In genomic region chr12:45327823-45328383, GRCh38 we compare ENCODE assay signal across 23 cellular contexts.
A peak's percentile ranks its signal among the peaks of the same experiment; 100 is the strongest.
DNase-seq lines count a peak whose midpoint lies in the region; ATAC-seq and TF ChIP-seq lines count a peak whose summit lies in the region.
"Had no signal": no experiment of that assay in that cellular context is flagged by ENCODE, and none has a peak within 500 bp of the region (broad histone marks: within the 10 kb centered on the region; RNA-seq: fewer than 3 reads in every experiment).

No MANE protein-coding gene starts in this region.

- no peaks in the 10 kb centered on the region for H3K27me3 ChIP-seq in SK-N-SH (ENCODE audit: insufficient read depth)
- H3K27me3 ChIP-seq in naive thymus-derived CD4-positive, alpha-beta T cell (ENCODE audit: control insufficient read depth in 2 of 2, insufficient read depth in 2 of 2, low read length in 2 of 2) = no peaks in the 10 kb centered on the region
- H3K27me3 ChIP-seq: neural progenitor cell, SJCRH30, testis had no signal

- H3K4me3 ChIP-seq in SK-N-SH (ENCODE audit: low read depth in 2 of 2, low read length in 1 of 2) = no peak overlapping the region
- no peak overlapping the region for H3K4me3 ChIP-seq in naive thymus-derived CD4-positive, alpha-beta T cell (ENCODE audit: low read length)
- H3K4me3 ChIP-seq: K562, neural progenitor cell, SJCRH30, testis had no signal

- DNase-seq in SK-N-SH = no peak
- DNase-seq in amniotic epithelial cell (ENCODE audit: low read depth) = peak; percentile 42
- peak; percentile 87 for DNase-seq in islet precursor cell
- no peak for DNase-seq in naive thymus-derived CD4-positive, alpha-beta T cell
- no peak for DNase-seq in cortex of kidney (lab: John Stamatoyannopoulos, UW)
- no peak for DNase-seq in NCI-H187 treated with DMSO at 0.1 percent for 48 hours (lab: John Stamatoyannopoulos, UW)
- DNase-seq: activated CD4-positive, CD25-positive, alpha-beta regulatory T cell; activated T-cell treated with anti-CD3 and anti-CD28 coated beads, Interleukin-2, amount 50 U/mL, for 72 hours; H9; head of caudate nucleus; midbrain; NCI-H1092; NCI-H524 treated with DMSO at 0.1 percent for 48 hours; retina; SJCRH30; testis had no signal

- peaks cover 15% of the 10 kb centered on the region; the same call in 1 of the 2 replicates for H3K79me2 ChIP-seq in SK-N-SH (ENCODE audit: insufficient read depth)

- H3K27me3 Mint-ChIP-seq in naive thymus-derived CD4-positive, alpha-beta T cell = no peaks in the 10 kb centered on the region
- H3K27me3 Mint-ChIP-seq: activated naive CD8-positive, alpha-beta T cell had no signal

- H3K4me2 ChIP-seq in SK-N-SH = no peak overlapping the region
- H3K4me2 ChIP-seq: neural progenitor cell had no signal

- H3K36me3 ChIP-seq in SK-N-SH (replicated peaks in 1 of 2; ENCODE audit: control insufficient read depth in 1 of 2, insufficient read depth in 2 of 2, low read length in 1 of 2) = peaks cover 8 to 21% of the 10 kb centered on the region in 2 experiments
- H3K36me3 ChIP-seq in naive thymus-derived CD4-positive, alpha-beta T cell (ENCODE audit: control insufficient read depth in 2 of 3, insufficient read depth in 3 of 3, low read length in 3 of 3) = peaks cover 0 to 4% (median 0%) of the 10 kb centered on the region in 3 experiments
- H3K36me3 ChIP-seq: neural progenitor cell, SJCRH30 had no signal

- H3K9me3 Mint-ChIP-seq in naive thymus-derived CD4-positive, alpha-beta T cell = no peaks in the 10 kb centered on the region
- H3K9me3 Mint-ChIP-seq: activated T-cell treated with anti-CD3 and anti-CD28 coated beads, Interleukin-2, amount 50 U/mL, for 72 hours; H9; neural progenitor cell; stimulated activated effector memory CD8-positive, alpha-beta T cell treated with anti-CD3 and anti-CD28 coated beads, Interleukin-12 subunit alpha, Interleukin-12 subunit beta, amount 100 ng/mL, for 72 hours had no signal

- H3K27ac ChIP-seq in SK-N-SH (ENCODE audit: low read depth in 2 of 2, low read length in 1 of 2) = no peak overlapping the region; a peak in 1 of 4 replicates
- no peak overlapping the region for H3K27ac ChIP-seq in naive thymus-derived CD4-positive, alpha-beta T cell (ENCODE audit: low read depth, low read length)
- H3K27ac ChIP-seq: HL-60, neural progenitor cell, SJCRH30, testis had no signal

- intact Hi-C loops in naive thymus-derived CD4-positive, alpha-beta T cell (cut with micrococcal nuclease) = no loop called here

- H3K9ac ChIP-seq in SK-N-SH = no peak overlapping the region
- H3K9ac ChIP-seq: neural progenitor cell had no signal

- H3K4me1 Mint-ChIP-seq in naive thymus-derived CD4-positive, alpha-beta T cell = peaks cover 0 to 16% (median 8%) of the 10 kb centered on the region in 7 donors
- H3K4me1 Mint-ChIP-seq: neural progenitor cell had no signal

- 93% methylated on average over 2 of the region's 2 CpGs for WGBS in SK-N-SH (ENCODE audit: low lambda C conversion rate)

- CTCF ChIA-PET in SK-N-SH (lab: Yijun Ruan, JAX) = interaction anchor here (0.9 to 2.1 kb wide), 3 partner anchors 8 to 59 kb away, joined by 3 to 9 read pairs (median 5); no protein-coding TSS in a partner anchor
- CTCF ChIA-PET in naive thymus-derived CD4-positive, alpha-beta T cell (lab: Charles Lee) = no interaction called here

- no peak overlapping the region for H2AFZ ChIP-seq in SK-N-SH (ENCODE audit: low read depth)
- H2AFZ ChIP-seq: neural progenitor cell had no signal

- H3K36me3 Mint-ChIP-seq in naive thymus-derived CD4-positive, alpha-beta T cell = peaks cover 0 to 27% (median 13%) of the 10 kb centered on the region in 5 donors

- peaks cover 0 to 3% of the 10 kb centered on the region in 2 experiments; a peak in 2 of 4 replicates for H3K4me1 ChIP-seq in SK-N-SH (ENCODE audit: control insufficient read depth in 1 of 2, insufficient read depth in 2 of 2, low read depth in 1 of 2, low read length in 1 of 2)
- H3K4me1 ChIP-seq in naive thymus-derived CD4-positive, alpha-beta T cell (ENCODE audit: control insufficient read depth in 2 of 2, insufficient read depth in 2 of 2, low read length in 2 of 2) = no peaks in the 10 kb centered on the region
- H3K4me1 ChIP-seq: neural progenitor cell had no signal

- POLR2A ChIA-PET in SK-N-SH (lab: Yijun Ruan, JAX) = interaction anchor here (1.1 kb wide), 1 partner anchor 9 kb away, joined by 3 read pairs; no protein-coding TSS in a partner anchor
- POLR2A ChIA-PET in naive thymus-derived CD4-positive, alpha-beta T cell (lab: Charles Lee) = no interaction called here

- H3K9me2 ChIP-seq in SK-N-SH = no peaks in the 10 kb centered on the region

- H3K27ac Mint-ChIP-seq in naive thymus-derived CD4-positive, alpha-beta T cell = no peak overlapping the region
- H3K27ac Mint-ChIP-seq: activated naive CD8-positive, alpha-beta T cell; activated T-cell treated with anti-CD3 and anti-CD28 coated beads, Interleukin-2, amount 50 U/mL, for 72 hours; H9; neural progenitor cell; stimulated activated effector memory CD8-positive, alpha-beta T cell treated with anti-CD3 and anti-CD28 coated beads, Interleukin-12 subunit alpha, Interleukin-12 subunit beta, amount 100 ng/mL, for 72 hours had no signal

- peaks cover 4% of the 10 kb centered on the region for H3F3A ChIP-seq in SK-N-SH (replicated peaks; ENCODE audit: insufficient read depth)

- H3K4me3 Mint-ChIP-seq in naive thymus-derived CD4-positive, alpha-beta T cell = no peak overlapping the region
- H3K4me3 Mint-ChIP-seq: activated naive CD8-positive, alpha-beta T cell; activated T-cell treated with anti-CD3 and anti-CD28 coated beads, Interleukin-2, amount 50 U/mL, for 72 hours; H9; neural progenitor cell; stimulated activated effector memory CD8-positive, alpha-beta T cell treated with anti-CD3 and anti-CD28 coated beads, Interleukin-12 subunit alpha, Interleukin-12 subunit beta, amount 100 ng/mL, for 72 hours had no signal

- no peak for TF ChIP-seq RAD21 in SK-N-SH (IDR thresholded peaks at IDR 0.05; ENCODE audit: low read length)

- TF ChIP-seq EP300 in SK-N-SH (IDR thresholded peaks at IDR 0.05; ENCODE audit: borderline replicate concordance in 1 of 2, low read depth in 1 of 2, low read length in 1 of 2) = no peak

- TF ChIP-seq CTCF in SK-N-SH (IDR thresholded peaks at IDR 0.05) = no peak

- peak; percentile 49 for ATAC-seq in SK-N-SH treated with all-trans-retinoic acid at 6 μM for 48 hours
- ATAC-seq in HG02610 (IDR thresholded peaks at IDR 0.05; ENCODE audit: unreplicated experiment) = no peak
- ATAC-seq in naive thymus-derived CD4-positive, alpha-beta T cell = no peak
- ATAC-seq: activated T-cell treated with anti-CD3 and anti-CD28 coated beads, Interleukin-2, amount 50 U/mL, for 72 hours; K562; stimulated activated effector memory CD8-positive, alpha-beta T cell treated with anti-CD3 and anti-CD28 coated beads, Interleukin-12 subunit alpha, Interleukin-12 subunit beta, amount 100 ng/mL, for 72 hours had no signal

- no peaks in the 10 kb centered on the region for H4K20me1 ChIP-seq in SK-N-SH (ENCODE audit: insufficient read depth)

- H3K9me3 ChIP-seq in SK-N-SH = no peaks in the 10 kb centered on the region
- no peaks in the 10 kb centered on the region for H3K9me3 ChIP-seq in naive thymus-derived CD4-positive, alpha-beta T cell (ENCODE audit: control insufficient read depth in 2 of 3, low read length in 3 of 3)
- H3K9me3 ChIP-seq: SJCRH30, testis had no signal

TF ChIP-seq in SK-N-SH treated with all-trans-retinoic acid at 6 μM for 48 hours, 23 proteins besides CTCF, POLR2A, EP300 and RAD21 (continues in another document):
- TF ChIP-seq PPARA (CRISPR knock-in tag; IDR thresholded peaks at IDR 0.05; ENCODE audit: borderline replicate concordance) = no peak
- TF ChIP-seq CREB5 (CRISPR knock-in tag; IDR thresholded peaks at IDR 0.05; ENCODE audit: low read depth) = no peak
- no peak for TF ChIP-seq TCF4 (CRISPR knock-in tag; IDR thresholded peaks at IDR 0.05; ENCODE audit: borderline replicate concordance)
- no peak for TF ChIP-seq RARB (CRISPR knock-in tag; IDR thresholded peaks at IDR 0.05)

TF ChIP-seq in SK-N-SH, 30 proteins besides CTCF, POLR2A, EP300 and RAD21:
- no peak for TF ChIP-seq RFX5 (IDR thresholded peaks at IDR 0.05; ENCODE audit: low read length)
- TF ChIP-seq NRF1 (IDR thresholded peaks at IDR 0.05; ENCODE audit: low read depth, low read length) = no peak
- TF ChIP-seq MXI1 (IDR thresholded peaks at IDR 0.05; ENCODE audit: low read depth, low read length) = no peak
- TF ChIP-seq GABPA (IDR thresholded peaks at IDR 0.05; ENCODE audit: low read depth) = no peak
- TF ChIP-seq ELF1 (IDR thresholded peaks at IDR 0.05) = no peak
- TF ChIP-seq USF1 (IDR thresholded peaks at IDR 0.05; ENCODE audit: borderline replicate concordance, low read depth) = no peak
- no peak for TF ChIP-seq MEF2A (IDR thresholded peaks at IDR 0.05; ENCODE audit: borderline replicate concordance, low read depth)

Comparison
In these comparisons a context has a peak if more than half of its experiments do, and no peak if none do; other contexts are left out.
1. DNase-seq: peak in amniotic epithelial cell (single experiment) and islet precursor cell (single experiment); none in SK-N-SH (single experiment), naive thymus-derived CD4-positive, alpha-beta T cell (0 of 9), cortex of kidney (single experiment) and NCI-H187 treated with DMSO at 0.1 percent for 48 hours (single experiment).